Comparison of ENCODE assay signal across 35 cellular contexts in genomic region chr6:129335792-129336191, GRCh38.
"Had no signal": no experiment of that assay in that cellular context is flagged by ENCODE, and none has a peak within 500 bp of the region (broad histone marks: within the 10 kb centered on the region; RNA-seq: fewer than 3 reads in every experiment).

No MANE protein-coding gene starts in this region.

- H3K36me3 ChIP-seq: adrenal gland, cardiac muscle cell had no signal

- H3K27ac ChIP-seq: adrenal gland, body of pancreas, cardiac muscle cell, VCaP had no signal

- H3K27me3 Mint-ChIP-seq: activated CD4-positive, alpha-beta memory T cell treated with anti-CD3 and anti-CD28 coated beads for 36 hours; activated T-helper 17 cell treated with anti-CD3 and anti-CD28 coated beads, Interleukin-2, amount 50 U/mL, for 72 hours had no signal

- H3K4me1 Mint-ChIP-seq: activated B cell treated with CpG ODN at 0.5 μM for 24 hours; activated CD4-positive, alpha-beta T cell treated with anti-CD3 and anti-CD28 coated beads, Interleukin-2, amount 10 ng/mL, durations not matched to agents 24 days and 14 days; activated naive CD8-positive, alpha-beta T cell treated with anti-CD3 and anti-CD28 coated beads for 36 hours; activated T-helper 17 cell treated with anti-CD3 and anti-CD28 coated beads, Interleukin-2, amount 50 U/mL, for 72 hours; central memory CD8-positive, alpha-beta T cell had no signal

- H3K27me3 ChIP-seq: adrenal gland, body of pancreas, cardiac muscle cell had no signal

- DNase-seq: activated B cell treated with CpG ODN at 0.5 μM for 24 hours; activated CD4-positive, alpha-beta memory T cell treated with anti-CD3 and anti-CD28 coated beads for 36 hours; activated CD4-positive, alpha-beta T cell treated with anti-CD3 and anti-CD28 coated beads for 4 hours; activated CD4-positive, alpha-beta T cell treated with anti-CD3 and anti-CD28 coated beads, Interleukin-2, amount 10 ng/mL, durations not matched to agents 24 days and 14 days; activated CD4-positive, alpha-beta T cell treated with anti-CD3 and anti-CD28 coated beads, Interleukin-2, amount 50 U/mL, for 1 hour; activated CD4-positive, alpha-beta T cell treated with anti-CD3 and anti-CD28 coated beads, Interleukin-2, amount 50 U/mL, for 4 hours; activated CD4-positive, CD25-positive, alpha-beta regulatory T cell treated with anti-CD3 and anti-CD28 coated beads, Interleukin-2, amount 50 U/mL, for 72 hours; activated CD8-positive, alpha-beta memory T cell treated with anti-CD3 and anti-CD28 coated beads, Interleukin-2, amount 50 U/mL, for 4 hours; activated CD8-positive, alpha-beta T cell treated with anti-CD3 and anti-CD28 coated beads for 36 hours; activated effector memory CD4-positive, alpha-beta T cell treated with anti-CD3 and anti-CD28 coated beads, Interleukin-2, amount 50 U/mL, for 16 hours; activated gamma-delta T cell treated with Interleukin-2 at 50 U/mL for 16 hours; activated naive CD4-positive, alpha-beta T cell; activated naive CD4-positive, alpha-beta T cell treated with anti-CD3 and anti-CD28 coated beads for 36 hours; activated naive CD4-positive, alpha-beta T cell treated with anti-CD3 and anti-CD28 coated beads, Interleukin-2, amount 50 U/mL, for 16 hours; activated naive CD8-positive, alpha-beta T cell treated with anti-CD3 and anti-CD28 coated beads for 36 hours; activated T-cell treated with anti-CD3 and anti-CD28 coated beads for 4 hours; activated T-cell treated with anti-CD3 and anti-CD28 coated beads, Interleukin-2, amount 50 U/mL, for 1 hour; activated T-cell treated with anti-CD3 and anti-CD28 coated beads, Interleukin-2, amount 50 U/mL, for 4 hours; activated T-cell treated with anti-CD3 and anti-CD28 coated beads, Interleukin-2, amount 50 U/mL, for 72 hours; adrenal gland; amniotic stem cell; aorta; body of pancreas; caudate nucleus; cerebellar nuclear complex; T-helper 2 cell; T-helper 9 cell had no signal

- H3K4me1 ChIP-seq: adrenal gland, body of pancreas had no signal

- ATAC-seq: activated CD8-positive, alpha-beta T cell treated with anti-CD3 and anti-CD28 coated beads for 36 hours; activated naive CD4-positive, alpha-beta T cell treated with anti-CD3 and anti-CD28 coated beads, Interleukin-2, amount 50 U/mL, for 72 hours; activated T-cell treated with anti-CD3 and anti-CD28 coated beads, Interleukin-2, amount 50 U/mL, for 4 hours; activated T-cell treated with anti-CD3 and anti-CD28 coated beads, Interleukin-2, amount 50 U/mL, for 72 hours; activated T-helper 17 cell treated with anti-CD3 and anti-CD28 coated beads, Interleukin-2, amount 50 U/mL, for 72 hours; body of pancreas had no signal

- H3K36me3 Mint-ChIP-seq: activated CD4-positive, alpha-beta memory T cell treated with anti-CD3 and anti-CD28 coated beads for 36 hours; activated naive CD4-positive, alpha-beta T cell treated with anti-CD3 and anti-CD28 coated beads, Interleukin-2, amount 50 U/mL, for 72 hours; activated naive CD8-positive, alpha-beta T cell treated with anti-CD3 and anti-CD28 coated beads for 36 hours had no signal

- H3K27ac Mint-ChIP-seq: activated B cell treated with CpG ODN at 0.5 μM for 24 hours; activated CD4-positive, alpha-beta memory T cell treated with anti-CD3 and anti-CD28 coated beads for 36 hours; activated CD4-positive, alpha-beta T cell treated with anti-CD3 and anti-CD28 coated beads, Interleukin-2, amount 10 ng/mL, durations not matched to agents 24 days and 14 days; activated CD8-positive, alpha-beta T cell treated with anti-CD3 and anti-CD28 coated beads for 36 hours; activated naive CD4-positive, alpha-beta T cell treated with anti-CD3 and anti-CD28 coated beads for 36 hours; activated naive CD4-positive, alpha-beta T cell treated with anti-CD3 and anti-CD28 coated beads, Interleukin-2, amount 50 U/mL, for 72 hours; activated naive CD8-positive, alpha-beta T cell treated with anti-CD3 and anti-CD28 coated beads for 36 hours; activated T-cell treated with anti-CD3 and anti-CD28 coated beads, Interleukin-2, amount 50 U/mL, for 72 hours; activated T-helper 1 cell treated with anti-CD3 and anti-CD28 coated beads, Interleukin-12 subunit alpha, Interleukin-12 subunit beta, Interleukin-2, Interleukin-4 antibody, amounts not matched to agents 30 ng/mL and 10 ng/mL and 1 ng/mL, durations not matched to agents 14 hours and 24 hours and 36 hours; activated T-helper 17 cell treated with anti-CD3 and anti-CD28 coated beads, Interleukin-2, amount 50 U/mL, for 72 hours; T-helper 1 cell treated with Interleukin-12 subunit alpha and Interleukin-12 subunit beta and Interleukin-4 antibody, amounts not matched to agents 30 μg/mL and 1 μg/mL, for 36 hours; T-helper 2 cell treated with Interferon-gamma antibody and Interleukin-4, amounts not matched to agents 5 μg/mL and 100 μg/mL, for 36 hours had no signal

- H3K4me3 Mint-ChIP-seq: activated B cell treated with CpG ODN at 0.5 μM for 24 hours; activated CD4-positive, alpha-beta memory T cell treated with anti-CD3 and anti-CD28 coated beads for 36 hours; activated CD4-positive, alpha-beta T cell treated with anti-CD3 and anti-CD28 coated beads, Interleukin-2, amount 10 ng/mL, durations not matched to agents 24 days and 14 days; activated CD8-positive, alpha-beta T cell treated with anti-CD3 and anti-CD28 coated beads for 36 hours; activated naive CD4-positive, alpha-beta T cell treated with anti-CD3 and anti-CD28 coated beads for 36 hours; activated naive CD8-positive, alpha-beta T cell treated with anti-CD3 and anti-CD28 coated beads for 36 hours; activated T-cell treated with anti-CD3 and anti-CD28 coated beads, Interleukin-2, amount 50 U/mL, for 4 hours; activated T-cell treated with anti-CD3 and anti-CD28 coated beads, Interleukin-2, amount 50 U/mL, for 72 hours; activated T-helper 1 cell treated with anti-CD3 and anti-CD28 coated beads, Interleukin-12 subunit alpha, Interleukin-12 subunit beta, Interleukin-2, Interleukin-4 antibody, amounts not matched to agents 30 ng/mL and 10 ng/mL and 1 ng/mL, durations not matched to agents 14 hours and 24 hours and 36 hours; activated T-helper 17 cell treated with anti-CD3 and anti-CD28 coated beads, Interleukin-2, amount 50 U/mL, for 72 hours; central memory CD8-positive, alpha-beta T cell; T-helper 1 cell treated with Interleukin-12 subunit alpha and Interleukin-12 subunit beta and Interleukin-4 antibody, amounts not matched to agents 30 μg/mL and 1 μg/mL, for 36 hours; T-helper 2 cell treated with Interferon-gamma antibody and Interleukin-4, amounts not matched to agents 5 μg/mL and 100 μg/mL, for 36 hours had no signal

- H3K9me3 ChIP-seq: adrenal gland, body of pancreas had no signal

- H3K9me3 Mint-ChIP-seq: activated B cell treated with CpG ODN at 0.5 μM for 24 hours; activated CD4-positive, alpha-beta memory T cell treated with anti-CD3 and anti-CD28 coated beads for 36 hours; activated CD4-positive, alpha-beta T cell treated with anti-CD3 and anti-CD28 coated beads, Interleukin-2, amount 10 ng/mL, durations not matched to agents 24 days and 14 days; activated CD8-positive, alpha-beta T cell treated with anti-CD3 and anti-CD28 coated beads for 36 hours; activated naive CD4-positive, alpha-beta T cell treated with anti-CD3 and anti-CD28 coated beads for 36 hours; activated naive CD8-positive, alpha-beta T cell treated with anti-CD3 and anti-CD28 coated beads for 36 hours; activated T-cell treated with anti-CD3 and anti-CD28 coated beads, Interleukin-2, amount 50 U/mL, for 4 hours; activated T-helper 1 cell treated with anti-CD3 and anti-CD28 coated beads, Interleukin-12 subunit alpha, Interleukin-12 subunit beta, Interleukin-2, Interleukin-4 antibody, amounts not matched to agents 30 ng/mL and 10 ng/mL and 1 ng/mL, durations not matched to agents 14 hours and 24 hours and 36 hours; T-helper 1 cell treated with Interleukin-12 subunit alpha and Interleukin-12 subunit beta and Interleukin-4 antibody, amounts not matched to agents 30 μg/mL and 1 μg/mL, for 36 hours; T-helper 2 cell treated with Interferon-gamma antibody and Interleukin-4, amounts not matched to agents 5 μg/mL and 100 μg/mL, for 36 hours had no signal

- H3K4me3 ChIP-seq: adrenal gland, body of pancreas, cardiac muscle cell had no signal
